8 cellular contexts compared by ENCODE assay signal in the genomic region with DNA sequence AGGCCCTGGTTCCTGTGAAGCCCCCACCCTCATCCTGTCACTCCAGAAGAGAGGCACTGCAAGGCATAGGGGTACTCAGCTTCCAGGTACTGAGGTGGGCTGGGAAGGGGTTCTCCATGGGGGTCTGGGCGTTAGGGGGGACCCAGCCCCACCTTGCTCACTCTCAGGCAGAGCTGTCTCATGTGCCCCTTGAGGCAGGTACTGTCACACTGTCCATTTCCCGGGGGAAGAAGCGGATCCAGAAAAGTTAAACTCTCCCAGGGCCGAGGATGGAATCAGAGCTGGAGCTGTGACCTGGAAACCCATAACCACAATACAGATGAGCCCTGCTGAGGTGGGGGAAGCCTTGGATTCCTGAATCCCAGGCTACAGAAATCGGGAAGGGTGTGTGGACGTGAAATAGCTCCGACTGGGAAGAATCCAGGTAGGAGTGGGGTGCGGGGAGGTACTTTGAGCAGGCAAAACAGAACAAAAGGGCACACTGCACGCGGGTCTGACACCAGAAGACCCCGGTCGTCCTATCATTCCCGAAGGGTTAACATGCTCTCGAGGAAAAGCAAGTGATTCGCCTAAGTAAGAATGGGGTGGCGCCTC. TPM values are rescaled to one million over a fixed set of nuclear protein-coding genes. Genes with fewer than 3 reads are reported as not detected.
DNase-seq lines count a peak whose midpoint lies in the region; ATAC-seq and TF ChIP-seq lines count a peak whose summit lies in the region.

No MANE protein-coding gene starts in this region.

- H3K27me3 ChIP-seq in body of pancreas (no peaks in the 10 kb centered on the region), mesenchymal stem cell (ENCODE audit: control insufficient read depth in 1 of 2, insufficient read depth in 1 of 2, low read length in 2 of 2) (no peaks in the 10 kb centered on the region)

- H3K4me3 ChIP-seq in body of pancreas (peak overlapping the region in 1 of 2 donors; percentile 59), mesenchymal stem cell (ENCODE audit: insufficient read depth in 1 of 2, low read depth in 1 of 2, low read length in 2 of 2) (peak overlapping the region; percentile 78 to 86)

- peak overlapping the region; percentile 94 for H3K27ac Mint-ChIP-seq in HFFc6

- H3K9ac ChIP-seq in mesenchymal stem cell (ENCODE audit: low read length), result peak overlapping the region; percentile 90

- peak overlapping the region; percentile 66 for H3K4me2 ChIP-seq in mesenchymal stem cell (ENCODE audit: low read length, poor library complexity, severe bottlenecking)

- peaks cover 30% of the 10 kb centered on the region for H3K36me3 Mint-ChIP-seq in HFFc6 (ENCODE audit: low read depth)

- H4K8ac ChIP-seq in mesenchymal stem cell (ENCODE audit: low read length), result peak overlapping the region; percentile 94

- peak overlapping the region; percentile 11 for H2BK120ac ChIP-seq in mesenchymal stem cell (ENCODE audit: low read depth, low read length)

- peaks cover 7 to 10% of the 10 kb centered on the region in 2 donors for H3K36me3 ChIP-seq in body of pancreas (replicated peaks in 1 of 2; ENCODE audit: insufficient read depth in 1 of 2, low read depth in 2 of 2)
- peaks cover 65 to 67% of the 10 kb centered on the region in 2 experiments for H3K36me3 ChIP-seq in mesenchymal stem cell (ENCODE audit: control insufficient read depth in 1 of 2, insufficient read depth in 2 of 2, low read depth in 1 of 2, low read length in 2 of 2)

- H3K4ac ChIP-seq in mesenchymal stem cell (ENCODE audit: low read depth in 1 of 2, low read length in 2 of 2), result peak overlapping the region; percentile 81 to 90

- H2AK5ac ChIP-seq in mesenchymal stem cell (ENCODE audit: low read length, severe bottlenecking), result peak overlapping the region; percentile 92

- peak overlapping the region; percentile 89 for H3K4me3 Mint-ChIP-seq in HFFc6

- H3K9me3 Mint-ChIP-seq in HFFc6, result no peaks in the 10 kb centered on the region

- no peak overlapping the region for H2AFZ ChIP-seq in mesenchymal stem cell (ENCODE audit: low read depth, low read length)

- intact Hi-C loops in body of pancreas (cut with DNase I), result loop anchor here (10.0 kb wide), 1 partner anchor 140 kb away; a partner anchor contains a TSS

- peaks cover 3% of the 10 kb centered on the region; the same call in 1 of the 2 replicates for H3K27me3 Mint-ChIP-seq in HFFc6 (ENCODE audit: insufficient read depth)

- TF ChIP-seq POLR2A in body of pancreas (IDR thresholded peaks at IDR 0.05), result no peak

- H3K79me1 ChIP-seq in mesenchymal stem cell (replicated peaks; ENCODE audit: low read length, poor library complexity, severe bottlenecking), result peaks cover 14% of the 10 kb centered on the region

- 25 to 28% methylated on average over 16 of the region's 16 CpGs for WGBS in body of pancreas, 2 donors
- 49% methylated on average over 15 of the region's 16 CpGs for WGBS in mesenchymal stem cell

- H3K14ac ChIP-seq in mesenchymal stem cell (ENCODE audit: low read length in 2 of 2), result no peak overlapping the region

- H2BK5ac ChIP-seq in mesenchymal stem cell (ENCODE audit: low read depth, low read length, poor library complexity, severe bottlenecking), result peak overlapping the region; percentile 53

- DNase-seq in HFFc6 (no peak), body of pancreas (no peak), mesenchymal stem cell (no peak), SK-N-DZ (ENCODE audit: low spot score) (no peak)
- no peak for DNase-seq in stimulated activated naive CD4-positive, alpha-beta T cell (lab: John Stamatoyannopoulos, UW)

- peak overlapping the region; percentile 48 to 95 for H3K18ac ChIP-seq in mesenchymal stem cell (ENCODE audit: low read depth in 1 of 2, low read length in 2 of 2)

- H3K27ac ChIP-seq in 22Rv1 (peak overlapping the region; percentile 85), body of pancreas (peak overlapping the region; percentile 84 to 98 (median 90)), mesenchymal stem cell (ENCODE audit: low read length, poor library complexity, severe bottlenecking) (peak overlapping the region; percentile 88)

- peak overlapping the region; percentile 60 for H2BK15ac ChIP-seq in mesenchymal stem cell (ENCODE audit: low read depth, poor library complexity, severe bottlenecking)

- H3K4me1 ChIP-seq in body of pancreas (peaks cover 19% of the 10 kb centered on the region), mesenchymal stem cell (ENCODE audit: control insufficient read depth, insufficient read depth, low read depth, low read length) (peaks cover 13% of the 10 kb centered on the region)

- peak overlapping the region; percentile 48 for H4K91ac ChIP-seq in mesenchymal stem cell (ENCODE audit: low read length)

- no peak for TF ChIP-seq CTCF in 22Rv1 (IDR thresholded peaks at IDR 0.05)
- no peak for TF ChIP-seq CTCF in HFFc6 (IDR thresholded peaks at IDR 0.05)
- no peak for TF ChIP-seq CTCF in body of pancreas (IDR thresholded peaks at IDR 0.05)

- H3K9me3 ChIP-seq in body of pancreas, result no peaks in the 10 kb centered on the region
- no peaks in the 10 kb centered on the region for H3K9me3 ChIP-seq in mesenchymal stem cell (ENCODE audit: control insufficient read depth, low read length)

- H3K23ac ChIP-seq in mesenchymal stem cell (ENCODE audit: low read length in 2 of 2), result no peak overlapping the region

- peaks cover 18% of the 10 kb centered on the region for H3K4me1 Mint-ChIP-seq in HFFc6 (ENCODE audit: low read depth)

- ATAC-seq in body of pancreas (no peak), HG03520 (IDR thresholded peaks at IDR 0.05; ENCODE audit: unreplicated experiment) (no peak), HG02870 (IDR thresholded peaks at IDR 0.05; ENCODE audit: unreplicated experiment) (no peak)

- peak overlapping the region in 1 of 2 experiments; percentile 25 for H2BK12ac ChIP-seq in mesenchymal stem cell (ENCODE audit: low read length in 2 of 2)

RNA-seq across cellular contexts. Expression of a gene that starts 0.5 kb away (rescaled TPM):
- total RNA-seq in HFFc6 (2021; fragmentation: NEBNext Ultra II Directional; extraction: Animal tissue kit (Norgen Biotek cat#: 25700)), result 10 to 100 TPM; 23.5 to 29.3 (median 25.7) TPM
- total RNA-seq in body of pancreas, result 10 to 100 TPM; 13.2 to 20.1 TPM
- polyA plus RNA-seq in mesenchymal stem cell (2013, experiment 1 of 2), result 25.2 TPM
- polyA plus RNA-seq in mesenchymal stem cell (2013, experiment 2 of 2), result 24.3 TPM
- 4.6 and 6.2 TPM in 2 replicates for polyA plus RNA-seq in SK-N-DZ (2014; cell fraction: cytosol; rRNA removed)
- 18.4 and 19.1 TPM in 2 replicates for polyA plus RNA-seq in SK-N-DZ (2014; cell fraction: nucleus; rRNA removed)

RNA-seq across cellular contexts. Expression of a gene that starts 11.4 kb away (rescaled TPM):
- total RNA-seq in HFFc6 (2021; fragmentation: NEBNext Ultra II Directional; extraction: Animal tissue kit (Norgen Biotek cat#: 25700)), result 10 to 100 TPM; 13.0 to 20.3 (median 17.4) TPM
- total RNA-seq in body of pancreas, result 10 to 100 TPM; 27.4 to 27.8 TPM
- 49.4 TPM for polyA plus RNA-seq in mesenchymal stem cell (2013, experiment 1 of 2)
- polyA plus RNA-seq in mesenchymal stem cell (2013, experiment 2 of 2), result 49.0 TPM
- 1.6 and 3.9 TPM in 2 replicates for polyA plus RNA-seq in SK-N-DZ (2014; cell fraction: cytosol; rRNA removed)
- polyA plus RNA-seq in SK-N-DZ (2014; cell fraction: nucleus; rRNA removed), result 0.78 and 9.6 TPM in 2 replicates

RNA-seq across cellular contexts. Expression of a gene that starts 31.1 kb away (rescaled TPM):
- 10 to 100 TPM; 46.1 to 61.9 (median 49.3) TPM for total RNA-seq in HFFc6 (2021; fragmentation: NEBNext Ultra II Directional; extraction: Animal tissue kit (Norgen Biotek cat#: 25700))
- 10 to 100 TPM; 67.6 to 83.3 TPM for total RNA-seq in body of pancreas
- 47.1 TPM for polyA plus RNA-seq in mesenchymal stem cell (2013, experiment 1 of 2)
- polyA plus RNA-seq in mesenchymal stem cell (2013, experiment 2 of 2), result 46.4 TPM
- polyA plus RNA-seq in SK-N-DZ (2014; cell fraction: cytosol; rRNA removed), result 90.3 and 107 TPM in 2 replicates
- polyA plus RNA-seq in SK-N-DZ (2014; cell fraction: nucleus; rRNA removed), result 73.5 and 90.3 TPM in 2 replicates

RNA-seq across cellular contexts. Expression of a gene that starts 49.9 kb away (rescaled TPM):
- total RNA-seq in HFFc6 (2021; fragmentation: NEBNext Ultra II Directional; extraction: Animal tissue kit (Norgen Biotek cat#: 25700)), result not detected
- total RNA-seq in body of pancreas, result 10 to 100 TPM in 1 of 2 donors, 1 to 10 TPM in 1; 9.2 to 10.4 TPM
- not detected for polyA plus RNA-seq in mesenchymal stem cell (2013, experiment 1 of 2)
- not detected for polyA plus RNA-seq in mesenchymal stem cell (2013, experiment 2 of 2)
- 0.02 and 0.45 TPM in 2 replicates for polyA plus RNA-seq in SK-N-DZ (2014; cell fraction: cytosol; rRNA removed)
- 0.24 and 0.28 TPM in 2 replicates for polyA plus RNA-seq in SK-N-DZ (2014; cell fraction: nucleus; rRNA removed)

RNA-seq across cellular contexts. Expression of a gene that starts 52.6 kb away (rescaled TPM):
- total RNA-seq in HFFc6 (2021; fragmentation: NEBNext Ultra II Directional; extraction: Animal tissue kit (Norgen Biotek cat#: 25700)), result 100 to 1,000 TPM; 105 to 128 (median 120) TPM
- 10 to 100 TPM; 45.2 to 84.6 TPM for total RNA-seq in body of pancreas
- 100 TPM for polyA plus RNA-seq in mesenchymal stem cell (2013, experiment 1 of 2)
- polyA plus RNA-seq in mesenchymal stem cell (2013, experiment 2 of 2), result 103 TPM
- polyA plus RNA-seq in SK-N-DZ (2014; cell fraction: cytosol; rRNA removed), result 109 and 123 TPM in 2 replicates
- 137 and 164 TPM in 2 replicates for polyA plus RNA-seq in SK-N-DZ (2014; cell fraction: nucleus; rRNA removed)
